ENCODE assay signal across 8 cellular contexts in the genomic region with DNA sequence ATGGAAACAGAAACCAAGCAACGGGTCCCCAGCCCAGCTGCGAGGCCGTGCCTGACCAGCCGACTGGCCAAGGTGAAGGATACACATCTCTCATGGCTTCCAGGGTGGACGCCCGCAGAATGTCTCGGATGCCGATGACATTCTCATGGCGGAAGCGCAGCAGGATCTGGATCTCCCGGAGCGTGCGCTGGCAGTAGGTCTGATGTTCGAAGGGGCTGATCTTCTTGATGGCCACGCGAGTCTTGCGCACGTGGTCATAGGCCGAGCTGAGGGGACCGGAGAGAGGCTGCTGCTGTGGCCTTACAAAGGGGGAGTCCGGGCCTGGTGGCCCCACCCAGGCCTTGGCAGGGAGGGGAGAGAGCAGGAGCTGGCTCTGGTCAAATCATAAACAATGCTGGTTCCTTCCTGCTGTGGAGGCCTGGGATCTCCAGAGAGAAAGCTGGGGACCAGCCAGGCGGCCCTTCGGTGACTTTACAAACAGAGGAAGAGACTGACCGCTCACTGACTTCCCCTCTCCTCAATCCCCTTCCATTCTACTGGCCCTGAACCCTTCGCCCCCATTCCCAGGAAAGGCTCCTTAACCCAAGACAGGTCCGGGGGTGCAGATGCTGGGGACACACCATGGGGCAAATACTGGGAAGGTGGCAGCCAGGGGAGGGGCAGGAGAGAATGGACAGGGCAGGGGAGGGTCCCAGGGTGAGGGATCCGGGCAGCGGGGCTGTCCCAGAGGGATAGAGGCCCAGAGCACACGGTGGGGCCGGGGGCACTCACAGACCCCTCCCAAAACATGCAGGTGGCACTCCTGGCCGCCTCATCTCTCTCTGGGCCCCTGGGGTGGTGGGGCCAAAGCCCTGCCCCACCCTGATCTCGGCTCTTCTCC. TPM values are rescaled to one million over a fixed set of nuclear protein-coding genes. Genes with fewer than 3 reads are reported as not detected.
A peak's percentile ranks its signal among the peaks of the same experiment; 100 is the strongest.
DNase-seq lines count a peak whose midpoint lies in the region; ATAC-seq and TF ChIP-seq lines count a peak whose summit lies in the region.

No MANE protein-coding gene starts in this region.

- TF ChIP-seq POLR2A in upper lobe of left lung (IDR thresholded peaks at IDR 0.05): peak in 1 of 4 donors; percentile 15

- no peak for TF ChIP-seq CTCF in upper lobe of left lung (IDR thresholded peaks at IDR 0.05)

- H3K4me1 Mint-ChIP-seq in activated naive CD4-positive, alpha-beta T cell treated with anti-CD3 and anti-CD28 coated beads for 36 hours (ENCODE audit: low read depth): peaks cover 30% of the 10 kb centered on the region
- peaks cover 31% of the 10 kb centered on the region for H3K4me1 Mint-ChIP-seq in dendritic cell treated with granulocyte-macrophage colony-stimulating factor and Interleukin-4, amounts not matched to agents 40 ng/mL and 50 ng/mL, for 4 days (ENCODE audit: low read depth)
- peaks cover 15% of the 10 kb centered on the region for H3K4me1 Mint-ChIP-seq in memory B cell

- no peaks in the 10 kb centered on the region for H3K9me3 Mint-ChIP-seq in activated naive CD4-positive, alpha-beta T cell treated with anti-CD3 and anti-CD28 coated beads for 36 hours
- no peaks in the 10 kb centered on the region for H3K9me3 Mint-ChIP-seq in dendritic cell treated with granulocyte-macrophage colony-stimulating factor and Interleukin-4, amounts not matched to agents 40 ng/mL and 50 ng/mL, for 4 days
- H3K9me3 Mint-ChIP-seq in memory B cell: no peaks in the 10 kb centered on the region

- intact Hi-C loops in activated naive CD4-positive, alpha-beta T cell treated with anti-CD3 and anti-CD28 coated beads for 36 hours (cut with micrococcal nuclease): loop anchor here (2.0 to 5.0 kb wide), 2 partner anchors 69 to 490 kb away; partner anchors contain the start of gene ZNF689
- intact Hi-C loops in dendritic cell treated with granulocyte-macrophage colony-stimulating factor and Interleukin-4, amounts not matched to agents 40 ng/mL and 50 ng/mL, for 4 days (cut with micrococcal nuclease): no loop called here

- DNase-seq in activated naive CD4-positive, alpha-beta T cell treated with anti-CD3 and anti-CD28 coated beads for 36 hours: no peak
- DNase-seq in activated naive CD4-positive, alpha-beta T cell treated with Interleukin-2 at 50 U/mL for 16 hours: no peak
- DNase-seq in memory B cell (ENCODE audit: low spot score in 2 of 2): no peak
- peak; percentile 61 to 64 for DNase-seq in upper lobe of left lung
- DNase-seq in activated gamma-delta T cell (lab: John Stamatoyannopoulos, UW): no peak

- peak overlapping the region; percentile 85 for H3K27ac Mint-ChIP-seq in activated naive CD4-positive, alpha-beta T cell treated with anti-CD3 and anti-CD28 coated beads for 36 hours
- H3K27ac Mint-ChIP-seq in dendritic cell treated with granulocyte-macrophage colony-stimulating factor and Interleukin-4, amounts not matched to agents 40 ng/mL and 50 ng/mL, for 4 days: peak overlapping the region; percentile 89
- H3K27ac Mint-ChIP-seq in memory B cell: peak overlapping the region; percentile 53

- H3K27me3 ChIP-seq in upper lobe of left lung: no peaks in the 10 kb centered on the region

- H3K4me3 Mint-ChIP-seq in activated naive CD4-positive, alpha-beta T cell treated with anti-CD3 and anti-CD28 coated beads for 36 hours: peak overlapping the region; percentile 88
- peak overlapping the region; percentile 84 for H3K4me3 Mint-ChIP-seq in dendritic cell treated with granulocyte-macrophage colony-stimulating factor and Interleukin-4, amounts not matched to agents 40 ng/mL and 50 ng/mL, for 4 days
- peak overlapping the region; percentile 88 for H3K4me3 Mint-ChIP-seq in memory B cell

- no peaks in the 10 kb centered on the region for H3K27me3 Mint-ChIP-seq in activated naive CD4-positive, alpha-beta T cell treated with anti-CD3 and anti-CD28 coated beads for 36 hours (ENCODE audit: low read depth)
- no peaks in the 10 kb centered on the region for H3K27me3 Mint-ChIP-seq in dendritic cell treated with granulocyte-macrophage colony-stimulating factor and Interleukin-4, amounts not matched to agents 40 ng/mL and 50 ng/mL, for 4 days
- no peaks in the 10 kb centered on the region for H3K27me3 Mint-ChIP-seq in memory B cell

- ATAC-seq in memory B cell (ENCODE audit: low read depth): no peak
- peak; percentile 38 to 66 for ATAC-seq in upper lobe of left lung (ENCODE audit: low FRiP score in 2 of 2)
- ATAC-seq in HG03432 (IDR thresholded peaks at IDR 0.05; ENCODE audit: unreplicated experiment): no peak
- ATAC-seq in GM18870 (IDR thresholded peaks at IDR 0.05; ENCODE audit: unreplicated experiment): no peak

- 33 to 34% methylated on average over 15 to 32 of the region's 32 CpGs for WGBS in upper lobe of left lung, 2 donors

- H3K36me3 Mint-ChIP-seq in activated naive CD4-positive, alpha-beta T cell treated with anti-CD3 and anti-CD28 coated beads for 36 hours (ENCODE audit: low read depth): peaks cover 1% of the 10 kb centered on the region
- H3K36me3 Mint-ChIP-seq in dendritic cell treated with granulocyte-macrophage colony-stimulating factor and Interleukin-4, amounts not matched to agents 40 ng/mL and 50 ng/mL, for 4 days (ENCODE audit: low read depth): peaks cover 40% of the 10 kb centered on the region
- peaks cover 5% of the 10 kb centered on the region for H3K36me3 Mint-ChIP-seq in memory B cell

- peak overlapping the region; percentile 84 to 99 (median 96) for H3K4me3 ChIP-seq in upper lobe of left lung

- H3K9me3 ChIP-seq in upper lobe of left lung: no peaks in the 10 kb centered on the region

- TF ChIP-seq EP300 in upper lobe of left lung (IDR thresholded peaks at IDR 0.05): no peak

- CTCF ChIA-PET in activated naive CD4-positive, alpha-beta T cell treated with anti-CD3 and anti-CD28 coated beads for 36 hours (lab: Charles Lee): no interaction called here

- H3K36me3 ChIP-seq in upper lobe of left lung: peaks cover 10 to 42% (median 21%) of the 10 kb centered on the region in 4 donors

- peak overlapping the region; percentile 88 to 99 (median 96) for H3K27ac ChIP-seq in upper lobe of left lung

- peaks cover 23 to 34% (median 30%) of the 10 kb centered on the region in 4 donors for H3K4me1 ChIP-seq in upper lobe of left lung

RNA-seq across cellular contexts. Expression of gene MAPK3, which starts 1.0 kb away (rescaled TPM):
- 10 to 100 TPM; 64.3 to 64.5 TPM for total RNA-seq in activated naive CD4-positive, alpha-beta T cell treated with anti-CD3 and anti-CD28 coated beads for 36 hours
- 100 to 1,000 TPM in 2 of 6 donors, 10 to 100 TPM in 4; 48.9 to 120 (median 76.0) TPM for total RNA-seq in upper lobe of left lung

RNA-seq across cellular contexts. Expression of gene GDPD3, which starts 8.6 kb away (rescaled TPM):
- 10 to 100 TPM in 1 of 2 experiments, 1 to 10 TPM in 1; 9.1 to 10.3 TPM for total RNA-seq in activated naive CD4-positive, alpha-beta T cell treated with anti-CD3 and anti-CD28 coated beads for 36 hours
- 10 to 100 TPM in 2 of 6 donors, 1 to 10 TPM in 4; 1.1 to 17.8 (median 5.4) TPM for total RNA-seq in upper lobe of left lung

RNA-seq across cellular contexts. Expression of gene YPEL3, which starts 26.0 kb away (rescaled TPM):
- 10 to 100 TPM; 24.6 to 27.3 TPM for total RNA-seq in activated naive CD4-positive, alpha-beta T cell treated with anti-CD3 and anti-CD28 coated beads for 36 hours
- 100 to 1,000 TPM in 4 of 6 donors, 10 to 100 TPM in 2; 81.5 to 228 (median 116) TPM for total RNA-seq in upper lobe of left lung

RNA-seq across cellular contexts. Expression of gene TBX6, which starts 30.3 kb away (rescaled TPM):
- total RNA-seq in activated naive CD4-positive, alpha-beta T cell treated with anti-CD3 and anti-CD28 coated beads for 36 hours: 1 to 10 TPM; 3.6 to 4.7 TPM
- 1 to 10 TPM in 5 of 6 donors, under 1 TPM in 1; 0.69 to 9.4 (median 1.4) TPM for total RNA-seq in upper lobe of left lung

RNA-seq across cellular contexts. Expression of gene PPP4C, which starts 46.2 kb away (rescaled TPM):
- total RNA-seq in activated naive CD4-positive, alpha-beta T cell treated with anti-CD3 and anti-CD28 coated beads for 36 hours: 100 to 1,000 TPM; 104 to 105 TPM
- 10 to 100 TPM; 44.4 to 99.4 (median 80.0) TPM for total RNA-seq in upper lobe of left lung

Comparison
In these comparisons a context has a peak if more than half of its experiments do, and no peak if none do; other contexts are left out.
1. DNase-seq: peak in upper lobe of left lung (2 of 2); none in activated naive CD4-positive, alpha-beta T cell treated with anti-CD3 and anti-CD28 coated beads for 36 hours (single experiment), activated naive CD4-positive, alpha-beta T cell treated with Interleukin-2 at 50 U/mL for 16 hours (single experiment), memory B cell (0 of 2) and activated gamma-delta T cell (single experiment).
2. ATAC-seq: peak in upper lobe of left lung (2 of 2); none in memory B cell (single experiment), HG03432 (single experiment) and GM18870 (single experiment).
3. Peak in every context shown above with its lines, with median percentiles within 50 percentile points of each other: H3K27ac Mint-ChIP-seq and H3K4me3 Mint-ChIP-seq.